1 cellular context compared by ENCODE assay signal in the genomic region with DNA sequence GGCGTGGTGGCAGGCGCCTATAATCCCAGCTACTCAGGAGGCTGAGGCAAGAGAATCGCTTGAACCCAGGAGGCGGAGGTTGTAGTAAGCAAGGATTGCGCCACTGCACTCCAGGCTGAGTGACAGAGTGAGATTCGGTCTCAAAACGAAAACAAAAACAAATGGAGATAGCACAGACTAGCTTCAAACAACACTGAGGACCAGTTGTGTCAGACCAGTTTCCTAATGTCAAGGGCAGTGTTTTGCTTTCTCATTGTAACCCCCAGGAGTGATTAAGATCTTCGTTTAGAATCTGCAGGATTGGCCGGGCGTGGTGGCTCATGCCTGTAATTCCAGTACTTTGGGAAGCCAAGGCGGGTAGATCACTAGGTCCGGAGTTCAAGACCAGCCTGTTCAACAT.
A peak's percentile ranks its signal among the peaks of the same experiment; 100 is the strongest.
TF ChIP-seq lines count a peak whose summit lies in the region.

No MANE protein-coding gene starts in this region.

TF ChIP-seq in HepG2, 621 proteins besides CTCF, POLR2A, EP300 and RAD21 (continued from another document):
- TF ChIP-seq, protein P1, sequence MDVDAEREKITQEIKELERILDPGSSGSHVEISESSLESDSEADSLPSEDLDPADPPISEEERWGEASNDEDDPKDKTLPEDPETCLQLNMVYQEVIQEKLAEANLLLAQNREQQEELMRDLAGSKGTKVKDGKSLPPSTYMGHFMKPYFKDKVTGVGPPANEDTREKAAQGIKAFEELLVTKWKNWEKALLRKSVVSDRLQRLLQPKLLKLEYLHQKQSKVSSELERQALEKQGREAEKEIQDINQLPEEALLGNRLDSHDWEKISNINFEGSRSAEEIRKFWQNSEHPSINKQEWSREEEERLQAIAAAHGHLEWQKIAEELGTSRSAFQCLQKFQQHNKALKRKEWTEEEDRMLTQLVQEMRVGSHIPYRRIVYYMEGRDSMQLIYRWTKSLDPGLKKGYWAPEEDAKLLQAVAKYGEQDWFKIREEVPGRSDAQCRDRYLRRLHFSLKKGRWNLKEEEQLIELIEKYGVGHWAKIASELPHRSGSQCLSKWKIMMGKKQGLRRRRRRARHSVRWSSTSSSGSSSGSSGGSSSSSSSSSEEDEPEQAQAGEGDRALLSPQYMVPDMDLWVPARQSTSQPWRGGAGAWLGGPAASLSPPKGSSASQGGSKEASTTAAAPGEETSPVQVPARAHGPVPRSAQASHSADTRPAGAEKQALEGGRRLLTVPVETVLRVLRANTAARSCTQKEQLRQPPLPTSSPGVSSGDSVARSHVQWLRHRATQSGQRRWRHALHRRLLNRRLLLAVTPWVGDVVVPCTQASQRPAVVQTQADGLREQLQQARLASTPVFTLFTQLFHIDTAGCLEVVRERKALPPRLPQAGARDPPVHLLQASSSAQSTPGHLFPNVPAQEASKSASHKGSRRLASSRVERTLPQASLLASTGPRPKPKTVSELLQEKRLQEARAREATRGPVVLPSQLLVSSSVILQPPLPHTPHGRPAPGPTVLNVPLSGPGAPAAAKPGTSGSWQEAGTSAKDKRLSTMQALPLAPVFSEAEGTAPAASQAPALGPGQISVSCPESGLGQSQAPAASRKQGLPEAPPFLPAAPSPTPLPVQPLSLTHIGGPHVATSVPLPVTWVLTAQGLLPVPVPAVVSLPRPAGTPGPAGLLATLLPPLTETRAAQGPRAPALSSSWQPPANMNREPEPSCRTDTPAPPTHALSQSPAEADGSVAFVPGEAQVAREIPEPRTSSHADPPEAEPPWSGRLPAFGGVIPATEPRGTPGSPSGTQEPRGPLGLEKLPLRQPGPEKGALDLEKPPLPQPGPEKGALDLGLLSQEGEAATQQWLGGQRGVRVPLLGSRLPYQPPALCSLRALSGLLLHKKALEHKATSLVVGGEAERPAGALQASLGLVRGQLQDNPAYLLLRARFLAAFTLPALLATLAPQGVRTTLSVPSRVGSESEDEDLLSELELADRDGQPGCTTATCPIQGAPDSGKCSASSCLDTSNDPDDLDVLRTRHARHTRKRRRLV (CRISPR knock-in tag; IDR thresholded peaks at IDR 0.05) = no peak
- TF ChIP-seq ZNF292 (CRISPR knock-in tag; IDR thresholded peaks at IDR 0.05; ENCODE audit: borderline replicate concordance, low read depth) (peak; percentile 72; the same call in 1 of the 2 replicates), THAP8 (CRISPR knock-in tag; IDR thresholded peaks at IDR 0.05; ENCODE audit: borderline replicate concordance) (no peak)
